24 cellular contexts compared by ENCODE assay signal in genomic region chr21:41840880-41841279, GRCh38. TPM values are rescaled to one million over a fixed set of nuclear protein-coding genes. Genes with fewer than 3 reads are reported as not detected.
DNase-seq lines count a peak whose midpoint lies in the region; ATAC-seq, FAIRE-seq and TF ChIP-seq lines count a peak whose summit lies in the region.
"Had no signal": no experiment of that assay in that cellular context is flagged by ENCODE, and none has a peak within 500 bp of the region (broad histone marks: within the 10 kb centered on the region; RNA-seq: fewer than 3 reads in every experiment).

No MANE protein-coding gene starts in this region.

- TF ChIP-seq CTCF in SK-N-SH (IDR thresholded peaks at IDR 0.05) (no peak), K562 (IDR thresholded peaks at IDR 0.05 in 2 of 3, conservative IDR thresholded peaks at IDR 0.05 in 1 of 3; ENCODE audit: insufficient read depth in 2 of 3, low read depth in 1 of 3, low read length in 3 of 3) (no peak), osteoblast (IDR thresholded peaks at IDR 0.05; ENCODE audit: extremely low read depth, low read depth, low read length) (no peak)

- no peaks in the 10 kb centered on the region for H3K27me3 ChIP-seq in SK-N-SH (ENCODE audit: insufficient read depth)
- no peaks in the 10 kb centered on the region for H3K27me3 ChIP-seq in K562 (ENCODE audit: control insufficient read depth in 2 of 2, insufficient read depth in 2 of 2, low read length in 2 of 2)
- H3K27me3 ChIP-seq in osteoblast (ENCODE audit: insufficient read depth, low read length), result no peaks in the 10 kb centered on the region
- H3K27me3 ChIP-seq: BLaER1 treated with 17β-estradiol and CSF1 and Interleukin-3, amounts not matched to agents 10 nM and 100 nM had no signal

- FAIRE-seq in K562 (lab: Jason Lieb, UNC), result no peak
- FAIRE-seq: A549, G401.6, GM12891 had no signal

- CTCF ChIA-PET in SK-N-SH (lab: Yijun Ruan, JAX), result interaction anchor here (1.4 to 2.3 kb wide), 2 partner anchors 25 to 266 kb away, joined by 3 to 6 read pairs; no protein-coding TSS in a partner anchor
- CTCF ChIA-PET in K562 (lab: Yijun Ruan, JAX; ENCODE audit: low intra/inter-chr PET ratio), result no interaction called here
- CTCF ChIA-PET in activated CD8-positive, alpha-beta T cell treated with anti-CD3 and anti-CD28 coated beads, Interleukin-2, amount 10 ng/mL, durations not matched to agents 7 days and 5 days (lab: Charles Lee), result interaction anchor here (1.0 kb wide), 1 partner anchor 229 kb away, joined by 3 read pairs; no protein-coding TSS in a partner anchor

- no peak overlapping the region for H3K4me3 ChIP-seq in SK-N-SH (ENCODE audit: low read depth in 2 of 2, low read length in 1 of 2)
- no peak overlapping the region for H3K4me3 ChIP-seq in K562
- no peak overlapping the region for H3K4me3 ChIP-seq in osteoblast (ENCODE audit: insufficient read depth, low read length)
- H3K4me3 ChIP-seq: A549; BLaER1 treated with 17β-estradiol and CSF1 and Interleukin-3, amounts not matched to agents 10 nM and 100 nM had no signal

- H3K9me3 ChIP-seq in SK-N-SH (peaks cover 5% of the 10 kb centered on the region; the same call in 1 of the 2 replicates), K562 (replicated peaks; ENCODE audit: control insufficient read depth, insufficient read depth, low read depth, low read length) (no peaks in the 10 kb centered on the region), osteoblast (ENCODE audit: low read depth, low read length) (no peaks in the 10 kb centered on the region)

- no peaks in the 10 kb centered on the region for H3F3A ChIP-seq in SK-N-SH (replicated peaks; ENCODE audit: insufficient read depth)

- no peak for TF ChIP-seq RAD21 in SK-N-SH (IDR thresholded peaks at IDR 0.05; ENCODE audit: low read length)
- no peak for TF ChIP-seq RAD21 in K562 (CRISPR knock-in tag; conservative IDR thresholded peaks at IDR 0.05 in 1 of 2, IDR thresholded peaks at IDR 0.05 in 1 of 2)

- BruUV-seq in K562 (replicated peaks; lab: Mats Ljungman, UMichigan), result no TSS peak

- in situ Hi-C loops in K562 (cut with MboI), result no loop called here

- no peak overlapping the region for H2AFZ ChIP-seq in SK-N-SH (ENCODE audit: low read depth)
- no peak overlapping the region for H2AFZ ChIP-seq in K562 (ENCODE audit: low read depth, low read length)
- no peak overlapping the region for H2AFZ ChIP-seq in osteoblast (ENCODE audit: low read length)

- TF ChIP-seq POLR2A in K562 (conservative IDR thresholded peaks at IDR 0.05), result no peak

- ATAC-seq in SK-N-SH treated with all-trans-retinoic acid at 6 μM for 48 hours, result no peak
- no peak for ATAC-seq in K562
- no peak for ATAC-seq in GM21367 (IDR thresholded peaks at IDR 0.05; ENCODE audit: unreplicated experiment)
- ATAC-seq in activated CD8-positive, alpha-beta T cell treated with anti-CD3 and anti-CD28 coated beads, Interleukin-2, amount 10 ng/mL, durations not matched to agents 7 days and 5 days, result no peak
- ATAC-seq: A549; CD8-positive, alpha-beta T cell had no signal

- H3K79me2 ChIP-seq in SK-N-SH (ENCODE audit: insufficient read depth) (no peaks in the 10 kb centered on the region), K562 (ENCODE audit: control insufficient read depth, insufficient read depth, low read length) (no peaks in the 10 kb centered on the region), osteoblast (ENCODE audit: insufficient read depth, low read length) (no peaks in the 10 kb centered on the region)

- no peaks in the 10 kb centered on the region for H3K27me3 Mint-ChIP-seq in activated CD8-positive, alpha-beta T cell treated with anti-CD3 and anti-CD28 coated beads, Interleukin-2, amount 10 ng/mL, durations not matched to agents 7 days and 5 days (ENCODE audit: low read depth)
- H3K27me3 Mint-ChIP-seq: B cell; CD4-positive, alpha-beta T cell had no signal

- TF ChIP-seq EP300 in SK-N-SH (IDR thresholded peaks at IDR 0.05; ENCODE audit: borderline replicate concordance in 1 of 2, low read depth in 1 of 2, low read length in 1 of 2) (no peak), K562 (IDR thresholded peaks at IDR 0.05; ENCODE audit: low read length) (no peak)

- peaks cover 25 to 29% of the 10 kb centered on the region in 2 experiments for H3K36me3 ChIP-seq in SK-N-SH (replicated peaks in 1 of 2; ENCODE audit: control insufficient read depth in 1 of 2, insufficient read depth in 2 of 2, low read length in 1 of 2)
- H3K36me3 ChIP-seq in K562 (ENCODE audit: control insufficient read depth, insufficient read depth, low read length), result peaks cover 44% of the 10 kb centered on the region
- peaks cover 16% of the 10 kb centered on the region for H3K36me3 ChIP-seq in osteoblast (ENCODE audit: insufficient read depth, low read length)

- no peaks in the 10 kb centered on the region for H3K9me3 Mint-ChIP-seq in activated CD8-positive, alpha-beta T cell treated with anti-CD3 and anti-CD28 coated beads, Interleukin-2, amount 10 ng/mL, durations not matched to agents 7 days and 5 days (ENCODE audit: insufficient read depth)

- no peaks in the 10 kb centered on the region for H3K9me2 ChIP-seq in SK-N-SH

- peaks cover 3% of the 10 kb centered on the region for H3K9me1 ChIP-seq in K562 (ENCODE audit: control insufficient read depth, insufficient read depth, low read length)

- H3K4me2 ChIP-seq in SK-N-SH, result no peak overlapping the region
- no peak overlapping the region for H3K4me2 ChIP-seq in K562 (ENCODE audit: insufficient read depth, low read length)
- no peak overlapping the region for H3K4me2 ChIP-seq in osteoblast (ENCODE audit: insufficient read depth, low read length)
- H3K4me2 ChIP-seq: A549; BLaER1 treated with 17β-estradiol and CSF1 and Interleukin-3, amounts not matched to agents 10 nM and 100 nM had no signal

- POLR2A ChIA-PET in SK-N-SH (lab: Yijun Ruan, JAX) (no interaction called here), K562 (lab: Yijun Ruan, JAX) (interaction anchor here (0.9 kb wide), 1 partner anchor 64 kb away, joined by 4 read pairs; no protein-coding TSS in a partner anchor)
- POLR2A ChIA-PET in activated CD8-positive, alpha-beta T cell treated with anti-CD3 and anti-CD28 coated beads, Interleukin-2, amount 10 ng/mL, durations not matched to agents 7 days and 5 days (lab: Charles Lee), result no interaction called here

- H4K20me1 ChIP-seq in SK-N-SH (ENCODE audit: insufficient read depth) (no peaks in the 10 kb centered on the region), K562 (replicated peaks; ENCODE audit: control insufficient read depth, insufficient read depth, low read length) (no peaks in the 10 kb centered on the region), osteoblast (ENCODE audit: insufficient read depth, low read length) (no peaks in the 10 kb centered on the region)

- H3K4me3 Mint-ChIP-seq in activated CD8-positive, alpha-beta T cell treated with anti-CD3 and anti-CD28 coated beads, Interleukin-2, amount 10 ng/mL, durations not matched to agents 7 days and 5 days, result no peak overlapping the region
- H3K4me3 Mint-ChIP-seq: B cell; CD4-positive, alpha-beta T cell; CD8-positive, alpha-beta T cell had no signal

- intact Hi-C loops in K562 (cut with micrococcal nuclease), result no loop called here

- H3K4me1 ChIP-seq in SK-N-SH (ENCODE audit: control insufficient read depth in 1 of 2, insufficient read depth in 2 of 2, low read depth in 1 of 2, low read length in 1 of 2), result peaks cover 0 to 3% of the 10 kb centered on the region in 2 experiments; a peak in 1 of 4 replicates
- peaks cover 18 to 20% of the 10 kb centered on the region in 2 experiments; a peak in 4 of 5 replicates for H3K4me1 ChIP-seq in K562 (replicated peaks in 1 of 2; ENCODE audit: control insufficient read depth in 2 of 2, insufficient read depth in 2 of 2, low read length in 2 of 2)
- H3K4me1 ChIP-seq in osteoblast (ENCODE audit: insufficient read depth, low read length), result no peaks in the 10 kb centered on the region
- H3K4me1 ChIP-seq: A549 had no signal

- H3K9ac ChIP-seq in SK-N-SH (no peak overlapping the region), K562 (ENCODE audit: insufficient read depth in 1 of 2, low read depth in 2 of 2, low read length in 2 of 2) (no peak overlapping the region)
- H3K9ac ChIP-seq: BLaER1 treated with 17β-estradiol and CSF1 and Interleukin-3, amounts not matched to agents 10 nM and 100 nM had no signal

- DNase-seq in SK-N-SH (no peak), OCI-M1 (lab: John Stamatoyannopoulos, UW) (peak; percentile 42), K562 (ENCODE audit: extremely low read depth in 1 of 4, low spot score in 3 of 4) (no peak), osteoblast (ENCODE audit: insufficient read length, low spot score, missing footprints) (peak; percentile 74), GM19238 (ENCODE audit: insufficient read length, low spot score) (no peak)
- no peak for DNase-seq in activated CD8-positive, alpha-beta T cell treated with anti-CD3 and anti-CD28 coated beads, Interleukin-2, amount 10 ng/mL, durations not matched to agents 7 days and 5 days
- DNase-seq: AML-193; CD4-positive, alpha-beta T cell; CD8-positive, alpha-beta T cell; DMS 273 treated with DMSO at 0.1 percent for 48 hours; DMS153; DMS53; DMS79; DND-41; GF-D8 had no signal

- WGBS in SK-N-SH (ENCODE audit: low lambda C conversion rate), result 93% methylated on average over 1 of the region's 1 CpG
- 92% methylated on average over 1 of the region's 1 CpG for WGBS in K562 (ENCODE audit: insufficient coverage, low coverage, missing lambda C conversion rate)

- peaks cover 23% of the 10 kb centered on the region for H3K36me3 Mint-ChIP-seq in activated CD8-positive, alpha-beta T cell treated with anti-CD3 and anti-CD28 coated beads, Interleukin-2, amount 10 ng/mL, durations not matched to agents 7 days and 5 days (ENCODE audit: low read depth)

- H3K4me1 Mint-ChIP-seq in activated CD8-positive, alpha-beta T cell treated with anti-CD3 and anti-CD28 coated beads, Interleukin-2, amount 10 ng/mL, durations not matched to agents 7 days and 5 days (ENCODE audit: low read depth), result no peaks in the 10 kb centered on the region

- no peak overlapping the region for H3K27ac Mint-ChIP-seq in activated CD8-positive, alpha-beta T cell treated with anti-CD3 and anti-CD28 coated beads, Interleukin-2, amount 10 ng/mL, durations not matched to agents 7 days and 5 days
- H3K27ac Mint-ChIP-seq: B cell; CD4-positive, alpha-beta T cell; CD8-positive, alpha-beta T cell had no signal

- H3K27ac ChIP-seq in SK-N-SH (ENCODE audit: low read depth in 2 of 2, low read length in 1 of 2) (no peak overlapping the region), K562 (ENCODE audit: extremely low read depth, low read depth, low read length) (no peak overlapping the region), osteoblast (ENCODE audit: low read depth, low read length) (no peak overlapping the region)
- H3K27ac ChIP-seq: 22Rv1; A549; BLaER1 treated with 17β-estradiol and CSF1 and Interleukin-3, amounts not matched to agents 10 nM and 100 nM; C4-2B had no signal

RNA-seq across cellular contexts. Expression of gene PRDM15, which starts 38.3 kb away (rescaled TPM):
- 6.6 and 7.0 TPM in 2 replicates for polyA plus RNA-seq in SK-N-SH (2012; rRNA removed)
- 2.5 and 3.0 TPM in 2 replicates for polyA plus RNA-seq in SK-N-SH (2012; cell fraction: cytosol; rRNA removed)
- polyA plus RNA-seq in SK-N-SH (2012; cell fraction: nucleus; rRNA removed), result 25.7 and 30.7 TPM in 2 replicates
- total RNA-seq in K562 (2011; cell fraction: chromatin; rRNA removed; ENCODE audit: low replicate concordance), result 56.7 and 69.0 TPM in 2 replicates
- 33.8 and 45.0 TPM in 2 replicates for total RNA-seq in K562 (2011; cell fraction: nucleolus; rRNA removed)
- total RNA-seq in K562 (2011; cell fraction: nucleoplasm; rRNA removed), result 31.8 and 32.0 TPM in 2 replicates
- total RNA-seq in K562 (2014; rRNA removed), result 6.2 and 10.0 TPM in 2 replicates
- 2.9 and 4.4 TPM in 2 replicates for total RNA-seq in K562 (2014; rRNA removed; fragmentation: Illumina TruSeq; extraction: Trizol)
- 6.0 and 6.6 TPM in 2 replicates for total RNA-seq in K562 (2015; rRNA removed; fragmentation: Illumina TruSeq; extraction: Trizol)
- 7.6 and 9.2 TPM in 2 replicates for total RNA-seq in K562 (2021)
- polyA plus RNA-seq in K562 (2011; rRNA removed), result 6.6 and 12.2 TPM in 2 replicates
- 6.8 and 7.5 TPM in 2 replicates for polyA plus RNA-seq in K562 (2011; cell fraction: cytosol; rRNA removed)
- polyA plus RNA-seq in K562 (2011; cell fraction: nucleus; rRNA removed), result 44.0 and 68.1 TPM in 2 replicates
- polyA plus RNA-seq in K562 (2012), result 6.2 and 6.8 TPM in 2 replicates
- polyA plus RNA-seq in K562 (2014; fragmentation: Illumina TruSeq; extraction: Trizol), result 6.0 and 6.2 TPM in 2 replicates
- 1 to 10 TPM in 1 of 2 experiments, under 1 TPM in 1; 0.93 to 1.0 TPM for polyA plus RNA-seq in K562 (2014; fragmentation: Nextera tagmentation; extraction: Ambion mirVana)
- polyA plus RNA-seq in K562 (2014; rRNA removed), result 7.1 and 8.5 TPM in 2 replicates
- 17.3 and 20.4 TPM in 2 replicates for polyA minus RNA-seq in K562 (2011; rRNA and poly(A)+ RNA removed)
- polyA minus RNA-seq in K562 (2011; cell fraction: cytosol; rRNA and poly(A)+ RNA removed), result 7.4 and 14.3 TPM in 2 replicates
- 15.9 and 23.1 TPM in 2 replicates for polyA minus RNA-seq in K562 (2011; cell fraction: nucleus; rRNA and poly(A)+ RNA removed)
- total RNA-seq in osteoblast, result 7.2 and 8.8 TPM in 2 replicates
- 1 to 10 TPM; 8.5 to 9.6 TPM for total RNA-seq in activated CD8-positive, alpha-beta T cell treated with anti-CD3 and anti-CD28 coated beads, Interleukin-2, amount 10 ng/mL, durations not matched to agents 7 days and 5 days

Comparison
In these comparisons a context has a peak if more than half of its experiments do, and no peak if none do; other contexts are left out.
1. DNase-seq: peak in OCI-M1 (single experiment) and osteoblast (single experiment); none in SK-N-SH (single experiment), K562 (0 of 4), GM19238 (single experiment) and activated CD8-positive, alpha-beta T cell treated with anti-CD3 and anti-CD28 coated beads, Interleukin-2, amount 10 ng/mL, durations not matched to agents 7 days and 5 days (single experiment).